In genomic region chr5:14675865-14676300, GRCh38 we compare ENCODE assay signal across 8 cellular contexts. TPM values are rescaled to one million over a fixed set of nuclear protein-coding genes. Genes with fewer than 3 reads are reported as not detected.
A peak's percentile ranks its signal among the peaks of the same experiment; 100 is the strongest.
DNase-seq lines count a peak whose midpoint lies in the region; ATAC-seq lines count a peak whose summit lies in the region.

No MANE protein-coding gene starts in this region.

- DNase-seq in activated CD4-positive, alpha-beta memory T cell treated with anti-CD3 and anti-CD28 coated beads for 36 hours: no peak
- DNase-seq in NCI-H1694 (lab: John Stamatoyannopoulos, UW) (no peak), H4 (ENCODE audit: low spot score) (no peak), HuH-7 (ENCODE audit: low spot score) (no peak)

- no peak overlapping the region for H3K4me3 ChIP-seq in ACC112 (ENCODE audit: low read depth, low read length)
- no peak overlapping the region for H3K4me3 ChIP-seq in skin epidermis

- intact Hi-C loops in activated CD4-positive, alpha-beta memory T cell treated with anti-CD3 and anti-CD28 coated beads for 36 hours (cut with micrococcal nuclease): loop anchor here (2.0 kb wide), 1 partner anchor 317 kb away; no protein-coding TSS in a partner anchor

- peaks cover 15% of the 10 kb centered on the region for H3K36me3 ChIP-seq in ACC112 (ENCODE audit: insufficient read depth, low read length)

- POLR2A ChIA-PET in activated CD4-positive, alpha-beta memory T cell treated with anti-CD3 and anti-CD28 coated beads for 36 hours (lab: Charles Lee): interaction anchor here (0.7 to 3.0 kb wide), 6 partner anchors 8 to 328 kb away, joined by 3 to 12 read pairs (median 4); no protein-coding TSS in a partner anchor

- peaks cover 73% of the 10 kb centered on the region for H3K79me2 ChIP-seq in ACC112 (ENCODE audit: control insufficient read depth, insufficient read depth, low read length, unreplicated experiment)

- peaks cover 35% of the 10 kb centered on the region for H3K4me1 ChIP-seq in ACC112 (ENCODE audit: control insufficient read depth, insufficient read depth, low read length, unreplicated experiment)

- CTCF ChIA-PET in activated CD4-positive, alpha-beta memory T cell treated with anti-CD3 and anti-CD28 coated beads for 36 hours (lab: Charles Lee): interaction anchor here (2.2 to 6.9 kb wide), 3 partner anchors 9 to 27 kb away, joined by 8 to 37 read pairs (median 9); no protein-coding TSS in a partner anchor

- H2AFZ ChIP-seq in ACC112 (ENCODE audit: low read length, unreplicated experiment): no peak overlapping the region

- H3K36me3 Mint-ChIP-seq in activated CD4-positive, alpha-beta memory T cell treated with anti-CD3 and anti-CD28 coated beads for 36 hours: peaks cover 21% of the 10 kb centered on the region

- ATAC-seq in GM19324 (IDR thresholded peaks at IDR 0.05; ENCODE audit: low FRiP score, unreplicated experiment) (peak; percentile 51), HG03196 (IDR thresholded peaks at IDR 0.05; ENCODE audit: unreplicated experiment) (peak; percentile 48)

- H3K4me3 Mint-ChIP-seq in activated CD4-positive, alpha-beta memory T cell treated with anti-CD3 and anti-CD28 coated beads for 36 hours: peak overlapping the region; percentile 30

- H3K27ac Mint-ChIP-seq in activated CD4-positive, alpha-beta memory T cell treated with anti-CD3 and anti-CD28 coated beads for 36 hours: peak overlapping the region; percentile 89

- peak overlapping the region; percentile 13; the same call in 1 of the 2 replicates for H3K27ac ChIP-seq in ACC112 (ENCODE audit: low read depth, low read length)
- peak overlapping the region in 19 of 21 experiments; percentile 1 to 74 (median 47) for H3K27ac ChIP-seq in skin epidermis

- no peaks in the 10 kb centered on the region for H3K27me3 Mint-ChIP-seq in activated CD4-positive, alpha-beta memory T cell treated with anti-CD3 and anti-CD28 coated beads for 36 hours

- no peaks in the 10 kb centered on the region for H3K27me3 ChIP-seq in ACC112 (ENCODE audit: insufficient read depth, low read length)

- peaks cover 79% of the 10 kb centered on the region for H3K4me1 Mint-ChIP-seq in activated CD4-positive, alpha-beta memory T cell treated with anti-CD3 and anti-CD28 coated beads for 36 hours (ENCODE audit: low read depth)

- no peaks in the 10 kb centered on the region for H3K9me3 Mint-ChIP-seq in activated CD4-positive, alpha-beta memory T cell treated with anti-CD3 and anti-CD28 coated beads for 36 hours

RNA-seq across cellular contexts. Expression of gene OTULIN, which starts 11.4 kb away (rescaled TPM):
- 10 to 100 TPM; 53.3 to 53.6 TPM for total RNA-seq in activated CD4-positive, alpha-beta memory T cell treated with anti-CD3 and anti-CD28 coated beads for 36 hours
- 23.0 and 32.7 TPM in 2 replicates for total RNA-seq in H4 (2014; rRNA removed; shearing (Covaris generic))
